10 cellular contexts compared by ENCODE assay signal in genomic region chr1:31930827-31931226, GRCh38. TPM values are rescaled to one million over a fixed set of nuclear protein-coding genes. Genes with fewer than 3 reads are reported as not detected.
DNase-seq lines count a peak whose midpoint lies in the region; ATAC-seq and TF ChIP-seq lines count a peak whose summit lies in the region.
"Had no signal": no experiment of that assay in that cellular context is flagged by ENCODE, and none has a peak within 500 bp of the region (broad histone marks: within the 10 kb centered on the region; RNA-seq: fewer than 3 reads in every experiment).

No MANE protein-coding gene starts in this region.

- peak overlapping the region; percentile 57 for H3K4me3 Mint-ChIP-seq in activated naive CD8-positive, alpha-beta T cell treated with anti-CD3 and anti-CD28 coated beads, Interleukin-2, amount 50 U/mL, for 24 hours
- H3K4me3 Mint-ChIP-seq in mesothelial cell of epicardium, result no peak overlapping the region

- H3K4me1 ChIP-seq in A673 (ENCODE audit: insufficient read depth, low read length, poor library complexity, severe bottlenecking) (peaks cover 80% of the 10 kb centered on the region), HEK293 (ENCODE audit: control insufficient read depth, insufficient read depth, low read length) (peaks cover 60% of the 10 kb centered on the region)

- H3K27ac ChIP-seq in A673 (ENCODE audit: low read depth, low read length, poor library complexity, severe bottlenecking) (peak overlapping the region; percentile 12), HEK293 (ENCODE audit: extremely low read depth, low read depth, low read length) (no peak overlapping the region)

- H3K27me3 Mint-ChIP-seq in activated naive CD8-positive, alpha-beta T cell treated with anti-CD3 and anti-CD28 coated beads, Interleukin-2, amount 50 U/mL, for 24 hours, result no peaks in the 10 kb centered on the region
- H3K27me3 Mint-ChIP-seq in mesothelial cell of epicardium (ENCODE audit: low read depth), result no peaks in the 10 kb centered on the region

- intact Hi-C loops in A673 (cut with micrococcal nuclease; ENCODE audit: unreplicated experiment), result no loop called here

- H3K27ac Mint-ChIP-seq in activated naive CD8-positive, alpha-beta T cell treated with anti-CD3 and anti-CD28 coated beads, Interleukin-2, amount 50 U/mL, for 24 hours, result peak overlapping the region; percentile 95
- H3K27ac Mint-ChIP-seq in mesothelial cell of epicardium, result peak overlapping the region; percentile 7

- no peak for ATAC-seq in activated naive CD8-positive, alpha-beta T cell treated with anti-CD3 and anti-CD28 coated beads, Interleukin-2, amount 50 U/mL, for 24 hours
- no peak for ATAC-seq in HG02884 (IDR thresholded peaks at IDR 0.05; ENCODE audit: unreplicated experiment)

- no peak for DNase-seq in A673 (ENCODE audit: low spot score)
- DNase-seq in activated naive CD8-positive, alpha-beta T cell treated with anti-CD3 and anti-CD28 coated beads, Interleukin-2, amount 50 U/mL, for 24 hours, result no peak
- no peak for DNase-seq in mesothelial cell of epicardium (ENCODE audit: low spot score in 2 of 2, unreplicated experiment in 2 of 2)
- DNase-seq in A172 (ENCODE audit: low spot score), result no peak
- no peak for DNase-seq in NCI-H524 treated with DMSO at 0.1 percent for 48 hours (lab: John Stamatoyannopoulos, UW)
- DNase-seq in COR-L47 (lab: John Stamatoyannopoulos, UW), result no peak
- DNase-seq: DMS79; effector CD8-positive, alpha-beta T cell had no signal

- H3K4me1 Mint-ChIP-seq in activated naive CD8-positive, alpha-beta T cell treated with anti-CD3 and anti-CD28 coated beads, Interleukin-2, amount 50 U/mL, for 24 hours, result peaks cover 96% of the 10 kb centered on the region
- peaks cover 68% of the 10 kb centered on the region for H3K4me1 Mint-ChIP-seq in mesothelial cell of epicardium

- TF ChIP-seq CTCF in A673 (conservative IDR thresholded peaks at IDR 0.05; ENCODE audit: low read depth, low read length) (no peak), HEK293 (tag by site-specific recombination; IDR thresholded peaks at IDR 0.05) (no peak), mesothelial cell of epicardium (IDR thresholded peaks at IDR 0.05; ENCODE audit: unreplicated experiment) (no peak)

- no peaks in the 10 kb centered on the region for H3K9me3 Mint-ChIP-seq in activated naive CD8-positive, alpha-beta T cell treated with anti-CD3 and anti-CD28 coated beads, Interleukin-2, amount 50 U/mL, for 24 hours
- no peaks in the 10 kb centered on the region for H3K9me3 Mint-ChIP-seq in mesothelial cell of epicardium

- no peaks in the 10 kb centered on the region for H3K36me3 ChIP-seq in A673 (ENCODE audit: insufficient read depth, low read length, poor library complexity, severe bottlenecking)
- no peaks in the 10 kb centered on the region for H3K36me3 ChIP-seq in HEK293 (ENCODE audit: control insufficient read depth in 2 of 2, insufficient read depth in 1 of 2, low read length in 2 of 2)

- CTCF ChIA-PET in A673 (lab: Charles Lee), result no interaction called here
- CTCF ChIA-PET in HEK293 (lab: Yijun Ruan, JAX), result interaction anchor here (0.7 to 1.6 kb wide), 4 partner anchors 9 to 132 kb away, joined by 3 read pairs; partner anchors contain the start of gene SPOCD1

- H3K27me3 ChIP-seq in A673 (replicated peaks; ENCODE audit: insufficient read depth, low read depth, low read length, poor library complexity), result no peaks in the 10 kb centered on the region

- BruUV-seq in A673 (replicated peaks; lab: Mats Ljungman, UMichigan), result no TSS peak

- POLR2A ChIA-PET in A673 (lab: Charles Lee; ENCODE audit: low non-redundant PET) (no interaction called here), HEK293 (lab: Yijun Ruan, JAX) (interaction anchor here (0.6 to 1.0 kb wide), 2 partner anchors 21 kb away, joined by 3 read pairs; no protein-coding TSS in a partner anchor)

- no peak overlapping the region for H3K4me3 ChIP-seq in A673 (ENCODE audit: low read depth, low read length, poor library complexity, severe bottlenecking)
- no peak overlapping the region for H3K4me3 ChIP-seq in HEK293 (ENCODE audit: low read depth, low read length)

- H3K9me3 ChIP-seq in A673 (ENCODE audit: low read depth, low read length, poor library complexity, severe bottlenecking), result no peaks in the 10 kb centered on the region
- H3K9me3 ChIP-seq in HEK293 (ENCODE audit: control insufficient read depth, insufficient read depth, low read depth, low read length), result no peaks in the 10 kb centered on the region

- H3K36me3 Mint-ChIP-seq in activated naive CD8-positive, alpha-beta T cell treated with anti-CD3 and anti-CD28 coated beads, Interleukin-2, amount 50 U/mL, for 24 hours (ENCODE audit: low read depth), result peaks cover 33% of the 10 kb centered on the region
- H3K36me3 Mint-ChIP-seq in mesothelial cell of epicardium, result no peaks in the 10 kb centered on the region

TF ChIP-seq in HEK293, 187 proteins besides CTCF, POLR2A, EP300 and RAD21:
- TF ChIP-seq SP3 (tag by site-specific recombination; IDR thresholded peaks at IDR 0.05) (no peak), ZNF571 (tag by site-specific recombination; IDR thresholded peaks at IDR 0.05) (no peak), ZNF37A (tag by site-specific recombination; IDR thresholded peaks at IDR 0.05) (no peak), ZNF416 (tag by site-specific recombination; IDR thresholded peaks at IDR 0.05) (no peak), PRDM4 (tag by site-specific recombination; IDR thresholded peaks at IDR 0.05) (no peak), ZNF19 (tag by site-specific recombination; IDR thresholded peaks at IDR 0.05; ENCODE audit: low read depth) (no peak), ZNF311 (tag by site-specific recombination; IDR thresholded peaks at IDR 0.05; ENCODE audit: borderline replicate concordance) (no peak), GLIS1 (tag by site-specific recombination; IDR thresholded peaks at IDR 0.05) (0 out of 2 replicates have a peak, but pooled peaks have one; percentile 8)
- TF ChIP-seq, protein P1, sequence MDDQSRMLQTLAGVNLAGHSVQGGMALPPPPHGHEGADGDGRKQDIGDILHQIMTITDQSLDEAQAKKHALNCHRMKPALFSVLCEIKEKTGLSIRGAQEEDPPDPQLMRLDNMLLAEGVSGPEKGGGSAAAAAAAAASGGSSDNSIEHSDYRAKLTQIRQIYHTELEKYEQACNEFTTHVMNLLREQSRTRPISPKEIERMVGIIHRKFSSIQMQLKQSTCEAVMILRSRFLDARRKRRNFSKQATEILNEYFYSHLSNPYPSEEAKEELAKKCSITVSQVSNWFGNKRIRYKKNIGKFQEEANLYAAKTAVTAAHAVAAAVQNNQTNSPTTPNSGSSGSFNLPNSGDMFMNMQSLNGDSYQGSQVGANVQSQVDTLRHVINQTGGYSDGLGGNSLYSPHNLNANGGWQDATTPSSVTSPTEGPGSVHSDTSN (CRISPR knock-in tag; IDR thresholded peaks at IDR 0.05), result no peak

RNA-seq across cellular contexts. Expression of gene PTP4A2, which starts 7.3 kb away (rescaled TPM):
- total RNA-seq in A673 (2021) (256 and 283 TPM in 2 replicates), mesothelial cell of epicardium (181 to 186 TPM (median 182 TPM) in 3 replicates)
- total RNA-seq in A172 (2014; rRNA removed; shearing (Covaris generic)), result 207 and 289 TPM in 2 replicates
